In the genomic region with DNA sequence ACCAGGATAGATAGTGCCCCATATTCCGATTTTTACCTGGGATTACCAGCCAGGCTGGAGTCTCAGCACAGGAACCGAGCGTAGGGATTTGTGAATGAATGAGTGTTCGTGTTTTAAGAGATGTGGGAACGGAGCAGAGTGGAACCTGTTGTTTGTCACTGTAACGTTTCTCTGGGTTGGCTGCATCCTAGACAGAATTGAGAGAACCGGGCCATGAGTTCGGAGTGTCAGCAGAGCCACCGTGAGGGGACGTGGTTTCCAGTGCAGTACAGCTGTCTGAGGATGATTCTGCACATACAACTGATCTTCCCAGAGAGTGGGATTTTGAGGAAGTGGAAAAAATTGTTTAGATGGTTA, we compare ENCODE assay signal across 10 cellular contexts. TPM values are rescaled to one million over a fixed set of nuclear protein-coding genes. Genes with fewer than 3 reads are reported as not detected.
DNase-seq lines count a peak whose midpoint lies in the region; TF ChIP-seq lines count a peak whose summit lies in the region.
"Had no signal": no experiment of that assay in that cellular context is flagged by ENCODE, and none has a peak within 500 bp of the region (broad histone marks: within the 10 kb centered on the region; RNA-seq: fewer than 3 reads in every experiment).

No MANE protein-coding gene starts in this region.

- no peak for DNase-seq in T-helper 2 cell treated with Interferon-gamma antibody and Interleukin-4, amounts not matched to agents 5 μg/mL and 100 μg/mL, for 36 hours (ENCODE audit: low spot score)
- DNase-seq in T-helper 2 cell, result no peak
- no peak for DNase-seq in activated naive CD8-positive, alpha-beta T cell treated with anti-CD3 and anti-CD28 coated beads for 36 hours
- no peak for DNase-seq in stomach
- no peak for DNase-seq in DMS79 treated with DMSO at 0.1 percent for 48 hours (lab: John Stamatoyannopoulos, UW)
- no peak for DNase-seq in testis
- DNase-seq in NCI-H1105 (lab: John Stamatoyannopoulos, UW), result no peak
- DNase-seq: ACHN had no signal

- H3K4me3 ChIP-seq in iPS-20b (ENCODE audit: low read length) (peak overlapping the region; percentile 64; the same call in 1 of the 2 replicates), stomach (peak overlapping the region; percentile 62 to 87 (median 68)), testis (peak overlapping the region in 1 of 2 donors; percentile 43)

- intact Hi-C loops in stomach (cut with DNase I; ENCODE audit: low total_unique reads), result no loop called here
- intact Hi-C loops in testis (cut with DNase I; ENCODE audit: low total_unique reads), result no loop called here

- H3K27me3 ChIP-seq in iPS-20b (ENCODE audit: insufficient read depth, low read length) (peaks cover 77% of the 10 kb centered on the region), stomach (peaks cover 0 to 38% (median 17%) of the 10 kb centered on the region in 3 donors), testis (no peaks in the 10 kb centered on the region)

- no peaks in the 10 kb centered on the region for H3K4me1 ChIP-seq in iPS-20b (ENCODE audit: insufficient read depth, low read length)
- peaks cover 6 to 36% (median 16%) of the 10 kb centered on the region in 4 donors for H3K4me1 ChIP-seq in stomach
- no peaks in the 10 kb centered on the region for H3K4me1 ChIP-seq in testis

- no peak overlapping the region for H3K27ac Mint-ChIP-seq in T-helper 2 cell treated with Interferon-gamma antibody and Interleukin-4, amounts not matched to agents 5 μg/mL and 100 μg/mL, for 36 hours
- H3K27ac Mint-ChIP-seq in activated naive CD8-positive, alpha-beta T cell treated with anti-CD3 and anti-CD28 coated beads for 36 hours, result no peak overlapping the region

- peaks cover 11% of the 10 kb centered on the region for H3K4me1 Mint-ChIP-seq in T-helper 2 cell treated with Interferon-gamma antibody and Interleukin-4, amounts not matched to agents 5 μg/mL and 100 μg/mL, for 36 hours (ENCODE audit: low read depth)
- H3K4me1 Mint-ChIP-seq in activated naive CD8-positive, alpha-beta T cell treated with anti-CD3 and anti-CD28 coated beads for 36 hours, result peaks cover 11% of the 10 kb centered on the region

- H3K9ac ChIP-seq in iPS-20b (ENCODE audit: low read depth, low read length), result no peak overlapping the region
- H3K9ac ChIP-seq: GM23248 had no signal

- H3K36me3 Mint-ChIP-seq in T-helper 2 cell treated with Interferon-gamma antibody and Interleukin-4, amounts not matched to agents 5 μg/mL and 100 μg/mL, for 36 hours (ENCODE audit: low read depth), result no peaks in the 10 kb centered on the region
- peaks cover 2% of the 10 kb centered on the region for H3K36me3 Mint-ChIP-seq in activated naive CD8-positive, alpha-beta T cell treated with anti-CD3 and anti-CD28 coated beads for 36 hours

- peak overlapping the region; percentile 57 for H3K4me3 Mint-ChIP-seq in T-helper 2 cell treated with Interferon-gamma antibody and Interleukin-4, amounts not matched to agents 5 μg/mL and 100 μg/mL, for 36 hours
- H3K4me3 Mint-ChIP-seq in activated naive CD8-positive, alpha-beta T cell treated with anti-CD3 and anti-CD28 coated beads for 36 hours, result peak overlapping the region; percentile 62

- TF ChIP-seq CTCF in stomach (IDR thresholded peaks at IDR 0.05), result no peak
- TF ChIP-seq CTCF in testis (IDR thresholded peaks at IDR 0.05), result no peak

- no peak for TF ChIP-seq EP300 in stomach (IDR thresholded peaks at IDR 0.05)

- H3K9me3 ChIP-seq in iPS-20b (ENCODE audit: insufficient read depth, low read depth, low read length) (no peaks in the 10 kb centered on the region), stomach (no peaks in the 10 kb centered on the region), testis (no peaks in the 10 kb centered on the region)

- no peak for TF ChIP-seq POLR2A in stomach (IDR thresholded peaks at IDR 0.05)
- TF ChIP-seq POLR2A in testis (IDR thresholded peaks at IDR 0.05), result no peak

- H3K27me3 Mint-ChIP-seq in T-helper 2 cell treated with Interferon-gamma antibody and Interleukin-4, amounts not matched to agents 5 μg/mL and 100 μg/mL, for 36 hours (ENCODE audit: low read depth), result peaks cover 64% of the 10 kb centered on the region
- H3K27me3 Mint-ChIP-seq in activated naive CD8-positive, alpha-beta T cell treated with anti-CD3 and anti-CD28 coated beads for 36 hours, result peaks cover 78% of the 10 kb centered on the region

- H3K36me3 ChIP-seq in iPS-20b (ENCODE audit: insufficient read depth, low read depth, low read length) (no peaks in the 10 kb centered on the region), stomach (no peaks in the 10 kb centered on the region), testis (ENCODE audit: low read depth, missing control alignments) (no peaks in the 10 kb centered on the region)

- no peak overlapping the region for H3K27ac ChIP-seq in iPS-20b (ENCODE audit: low read length)
- peak overlapping the region in 1 of 5 donors; percentile 72 for H3K27ac ChIP-seq in stomach
- H3K27ac ChIP-seq in testis, result no peak overlapping the region
- H3K27ac ChIP-seq: GM23248 had no signal

- WGBS in stomach, 5 donors, result 22 to 27% (median 26%) methylated on average over 10 of the region's 10 CpGs
- 38% methylated on average over 10 of the region's 10 CpGs for WGBS in testis, 2 donors

- H3K9me3 Mint-ChIP-seq in T-helper 2 cell treated with Interferon-gamma antibody and Interleukin-4, amounts not matched to agents 5 μg/mL and 100 μg/mL, for 36 hours, result no peaks in the 10 kb centered on the region
- no peaks in the 10 kb centered on the region for H3K9me3 Mint-ChIP-seq in activated naive CD8-positive, alpha-beta T cell treated with anti-CD3 and anti-CD28 coated beads for 36 hours

RNA-seq across cellular contexts. Expression of a gene that starts 1.2 kb away (rescaled TPM):
- under 1 TPM in 1 of 2 experiments, not detected in 1; 0.16 TPM for total RNA-seq in activated naive CD8-positive, alpha-beta T cell treated with anti-CD3 and anti-CD28 coated beads for 36 hours
- total RNA-seq in stomach (100 to 1,000 TPM in 1 of 5 donors, 10 to 100 TPM in 1, 1 to 10 TPM in 2, not detected in 1; 3.5 to 243 (median 18.1) TPM), testis (1 to 10 TPM; 2.0 to 7.2 TPM)
- polyA plus RNA-seq in stomach (1 to 10 TPM in 2 of 3 donors, under 1 TPM in 1; 0.56 to 1.4 (median 1.3) TPM), testis (ENCODE audit: insufficient read depth, low read depth, low replicate concordance) (5.8 TPM)
- total RNA-seq: GM23248 had no signal
